In the genomic region with DNA sequence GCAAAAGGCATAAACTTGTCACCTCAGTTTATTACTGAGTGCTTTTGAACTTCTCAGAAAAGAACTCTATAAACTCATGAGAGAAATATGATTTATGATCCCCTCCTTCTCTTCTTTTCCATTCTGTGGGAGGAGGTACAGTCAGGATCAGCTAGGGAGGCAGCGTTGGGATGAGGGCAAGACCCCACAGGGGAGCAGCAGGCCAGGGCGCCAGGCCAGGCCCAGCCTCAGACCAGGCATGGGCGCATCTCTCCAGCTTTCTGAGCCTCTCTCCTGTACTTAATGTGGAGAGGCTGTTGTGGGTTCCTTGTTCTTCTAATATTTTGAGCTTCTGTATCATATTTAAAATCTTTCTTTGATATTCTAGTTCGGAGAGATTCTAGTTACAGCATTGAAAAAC, we compare ENCODE assay signal across 22 cellular contexts.
DNase-seq lines count a peak whose midpoint lies in the region; TF ChIP-seq lines count a peak whose summit lies in the region.
"Had no signal": no experiment of that assay in that cellular context is flagged by ENCODE, and none has a peak within 500 bp of the region (broad histone marks: within the 10 kb centered on the region; RNA-seq: fewer than 3 reads in every experiment).

No MANE protein-coding gene starts in this region.

- no peak overlapping the region for H3K4me2 ChIP-seq in mesenchymal stem cell (ENCODE audit: low read length, poor library complexity, severe bottlenecking)

- 85% methylated on average over 3 of the region's 4 CpGs for WGBS in mesenchymal stem cell

- no peak overlapping the region for H3K4me3 ChIP-seq in NT2/D1 (ENCODE audit: insufficient read length, low read depth)
- no peak overlapping the region for H3K4me3 ChIP-seq in mesenchymal stem cell (ENCODE audit: insufficient read depth in 1 of 2, low read depth in 1 of 2, low read length in 2 of 2)
- no peak overlapping the region for H3K4me3 ChIP-seq in uterus
- H3K4me3 ChIP-seq: gastrocnemius medialis, pancreas, right atrium auricular region, thyroid gland had no signal

- no peak overlapping the region for H3K4ac ChIP-seq in mesenchymal stem cell (ENCODE audit: low read depth in 1 of 2, low read length in 2 of 2)

- H3K79me1 ChIP-seq in mesenchymal stem cell (replicated peaks; ENCODE audit: low read length, poor library complexity, severe bottlenecking) = peaks cover 43% of the 10 kb centered on the region

- H3K4me3 Mint-ChIP-seq in activated T-helper 2 cell treated with anti-CD3 and anti-CD28 coated beads, Interferon-gamma antibody, Interleukin-2, Interleukin-4, amounts not matched to agents 10 μg/mL and 5 μg/mL and 100 μg/mL, durations not matched to agents 14 hours and 24 hours and 36 hours (ENCODE audit: low read depth) = no peak overlapping the region
- H3K4me3 Mint-ChIP-seq: activated naive CD8-positive, alpha-beta T cell treated with anti-CD3 and anti-CD28 coated beads, Interleukin-2, amount 10 ng/mL, durations not matched to agents 7 days and 5 days; activated T-cell treated with anti-CD3 and anti-CD28 coated beads, Interleukin-2, amount 50 U/mL, for 4 hours; neural crest cell; stimulated activated naive CD8-positive, alpha-beta T cell treated with anti-CD3 and anti-CD28 coated beads, Interleukin-15, Interleukin-2, amounts not matched to agents 100 ng/mL and 50 ng/mL, for 24 hours had no signal

- H3K18ac ChIP-seq in mesenchymal stem cell (ENCODE audit: low read depth in 1 of 2, low read length in 2 of 2) = no peak overlapping the region

- no peak overlapping the region for H2BK15ac ChIP-seq in mesenchymal stem cell (ENCODE audit: low read depth, poor library complexity, severe bottlenecking)

- H3K36me3 ChIP-seq in NT2/D1 (ENCODE audit: insufficient read depth, insufficient read length, low read length) = peaks cover 40% of the 10 kb centered on the region
- H3K36me3 ChIP-seq in mesenchymal stem cell (ENCODE audit: control insufficient read depth in 1 of 2, insufficient read depth in 2 of 2, low read depth in 1 of 2, low read length in 2 of 2) = peaks cover 0 to 19% of the 10 kb centered on the region in 2 experiments
- no peaks in the 10 kb centered on the region for H3K36me3 ChIP-seq in uterus
- H3K36me3 ChIP-seq: pancreas, right atrium auricular region, thyroid gland had no signal

- no peak overlapping the region for H2BK5ac ChIP-seq in mesenchymal stem cell (ENCODE audit: low read depth, low read length, poor library complexity, severe bottlenecking)

- no peak overlapping the region for H3K14ac ChIP-seq in mesenchymal stem cell (ENCODE audit: low read length in 2 of 2)

- DNase-seq in NT2/D1 (ENCODE audit: low read depth, low spot score) (no peak), mesenchymal stem cell (no peak), uterus (peak; percentile 66 to 72), cardiac septum (ENCODE audit: low spot score) (no peak), GM20000 (ENCODE audit: low spot score) (no peak)
- DNase-seq in activated T-helper 2 cell treated with anti-CD3 and anti-CD28 coated beads, Interferon-gamma antibody, Interleukin-2, Interleukin-4, amounts not matched to agents 10 μg/mL and 5 μg/mL and 100 μg/mL, durations not matched to agents 14 hours and 24 hours and 36 hours (ENCODE audit: low spot score) = no peak
- DNase-seq: activated gamma-delta T cell treated with Interleukin-2 at 50 U/mL for 16 hours; activated naive CD8-positive, alpha-beta T cell treated with anti-CD3 and anti-CD28 coated beads, Interleukin-2, amount 10 ng/mL, durations not matched to agents 7 days and 5 days; activated T-cell treated with anti-CD3 and anti-CD28 coated beads, Interleukin-2, amount 50 U/mL, for 4 hours; cerebellar nuclear complex; gastrocnemius medialis; left cardiac atrium; NCI-H1048; NCI-H748 treated with DMSO at 0.1 percent for 48 hours; pancreas; stimulated activated CD4-positive, alpha-beta T cell treated with anti-CD3 and anti-CD28 coated beads, Interleukin-2, amount 100 ng/mL, for 24 hours; SW 1271; thyroid gland had no signal

- no peak overlapping the region for H3K23ac ChIP-seq in mesenchymal stem cell (ENCODE audit: low read length in 2 of 2)

- H2BK12ac ChIP-seq in mesenchymal stem cell (ENCODE audit: low read length in 2 of 2) = no peak overlapping the region

- intact Hi-C loops in uterus (cut with DNase I; ENCODE audit: low total_unique reads) (no loop called here), cardiac septum (cut with DNase I) (no loop called here)
- intact Hi-C loops in activated T-helper 2 cell treated with anti-CD3 and anti-CD28 coated beads, Interferon-gamma antibody, Interleukin-2, Interleukin-4, amounts not matched to agents 10 μg/mL and 5 μg/mL and 100 μg/mL, durations not matched to agents 14 hours and 24 hours and 36 hours (cut with micrococcal nuclease) = no loop called here

- H3K9me3 Mint-ChIP-seq in activated T-helper 2 cell treated with anti-CD3 and anti-CD28 coated beads, Interferon-gamma antibody, Interleukin-2, Interleukin-4, amounts not matched to agents 10 μg/mL and 5 μg/mL and 100 μg/mL, durations not matched to agents 14 hours and 24 hours and 36 hours = peaks cover 10% of the 10 kb centered on the region

- no peaks in the 10 kb centered on the region for H3K36me3 Mint-ChIP-seq in activated T-helper 2 cell treated with anti-CD3 and anti-CD28 coated beads, Interferon-gamma antibody, Interleukin-2, Interleukin-4, amounts not matched to agents 10 μg/mL and 5 μg/mL and 100 μg/mL, durations not matched to agents 14 hours and 24 hours and 36 hours (ENCODE audit: low read depth)

- peaks cover 13% of the 10 kb centered on the region for H3K4me1 ChIP-seq in NT2/D1 (ENCODE audit: insufficient read depth, insufficient read length)
- H3K4me1 ChIP-seq in mesenchymal stem cell (ENCODE audit: control insufficient read depth, insufficient read depth, low read depth, low read length) = peaks cover 6% of the 10 kb centered on the region
- no peaks in the 10 kb centered on the region for H3K4me1 ChIP-seq in uterus
- H3K4me1 ChIP-seq: pancreas had no signal

- H2AFZ ChIP-seq in mesenchymal stem cell (ENCODE audit: low read depth, low read length) = no peak overlapping the region

- H3K9ac ChIP-seq in NT2/D1 (ENCODE audit: insufficient read length, low read depth) (peak overlapping the region; percentile 39), mesenchymal stem cell (ENCODE audit: low read length) (peak overlapping the region; percentile 10)

- H3K9me3 ChIP-seq in NT2/D1 (ENCODE audit: insufficient read depth, low read length) (peaks cover 13% of the 10 kb centered on the region), mesenchymal stem cell (ENCODE audit: control insufficient read depth, low read length) (peaks cover 8% of the 10 kb centered on the region), uterus (no peaks in the 10 kb centered on the region)
- H3K9me3 ChIP-seq: gastrocnemius medialis, pancreas, right atrium auricular region, thyroid gland had no signal

- no peak overlapping the region for H3K27ac Mint-ChIP-seq in activated T-helper 2 cell treated with anti-CD3 and anti-CD28 coated beads, Interferon-gamma antibody, Interleukin-2, Interleukin-4, amounts not matched to agents 10 μg/mL and 5 μg/mL and 100 μg/mL, durations not matched to agents 14 hours and 24 hours and 36 hours
- H3K27ac Mint-ChIP-seq: activated naive CD8-positive, alpha-beta T cell treated with anti-CD3 and anti-CD28 coated beads, Interleukin-2, amount 10 ng/mL, durations not matched to agents 7 days and 5 days; stimulated activated naive CD8-positive, alpha-beta T cell treated with anti-CD3 and anti-CD28 coated beads, Interleukin-15, Interleukin-2, amounts not matched to agents 100 ng/mL and 50 ng/mL, for 24 hours had no signal

- no peak overlapping the region for H2AK5ac ChIP-seq in mesenchymal stem cell (ENCODE audit: low read length, severe bottlenecking)

- no peaks in the 10 kb centered on the region for H3K4me1 Mint-ChIP-seq in activated T-helper 2 cell treated with anti-CD3 and anti-CD28 coated beads, Interferon-gamma antibody, Interleukin-2, Interleukin-4, amounts not matched to agents 10 μg/mL and 5 μg/mL and 100 μg/mL, durations not matched to agents 14 hours and 24 hours and 36 hours (ENCODE audit: low read depth)
- H3K4me1 Mint-ChIP-seq: activated naive CD8-positive, alpha-beta T cell treated with anti-CD3 and anti-CD28 coated beads, Interleukin-2, amount 10 ng/mL, durations not matched to agents 7 days and 5 days had no signal

- TF ChIP-seq CTCF in uterus (IDR thresholded peaks at IDR 0.05) = no peak
- TF ChIP-seq CTCF in GM20000 (IDR thresholded peaks at IDR 0.05; ENCODE audit: extremely low read depth, missing control alignments) = no peak

- no peak for TF ChIP-seq POLR2A in uterus (IDR thresholded peaks at IDR 0.05)

- no peak overlapping the region for H4K91ac ChIP-seq in mesenchymal stem cell (ENCODE audit: low read length)

- peaks cover 24% of the 10 kb centered on the region for H3K27me3 Mint-ChIP-seq in activated T-helper 2 cell treated with anti-CD3 and anti-CD28 coated beads, Interferon-gamma antibody, Interleukin-2, Interleukin-4, amounts not matched to agents 10 μg/mL and 5 μg/mL and 100 μg/mL, durations not matched to agents 14 hours and 24 hours and 36 hours (ENCODE audit: low read depth)

- H4K8ac ChIP-seq in mesenchymal stem cell (ENCODE audit: low read length) = no peak overlapping the region

- H3K27me3 ChIP-seq in NT2/D1 (ENCODE audit: insufficient read depth, insufficient read length) (no peaks in the 10 kb centered on the region), mesenchymal stem cell (ENCODE audit: control insufficient read depth in 1 of 2, insufficient read depth in 1 of 2, low read length in 2 of 2) (no peaks in the 10 kb centered on the region), uterus (no peaks in the 10 kb centered on the region)
- H3K27me3 ChIP-seq: gastrocnemius medialis, pancreas, right atrium auricular region, thyroid gland had no signal

- H3K27ac ChIP-seq in cingulate gyrus (ENCODE audit: low read depth, low read length) (peak overlapping the region; percentile 19), mesenchymal stem cell (ENCODE audit: low read length, poor library complexity, severe bottlenecking) (no peak overlapping the region), uterus (peak overlapping the region; percentile 66 to 70)
- H3K27ac ChIP-seq: gastrocnemius medialis, pancreas, right atrium auricular region, thyroid gland had no signal

- no peak overlapping the region for H2BK120ac ChIP-seq in mesenchymal stem cell (ENCODE audit: low read depth, low read length)

Comparison
In these comparisons a context has a peak if more than half of its experiments do, and no peak if none do; other contexts are left out.
1. DNase-seq: peak in uterus (2 of 2); none in NT2/D1 (single experiment), mesenchymal stem cell (single experiment), activated T-helper 2 cell treated with anti-CD3 and anti-CD28 coated beads, Interferon-gamma antibody, Interleukin-2, Interleukin-4, amounts not matched to agents 10 μg/mL and 5 μg/mL and 100 μg/mL, durations not matched to agents 14 hours and 24 hours and 36 hours (single experiment), cardiac septum (single experiment) and GM20000 (single experiment).